ENCODE assay signal across 22 cellular contexts in the genomic region with DNA sequence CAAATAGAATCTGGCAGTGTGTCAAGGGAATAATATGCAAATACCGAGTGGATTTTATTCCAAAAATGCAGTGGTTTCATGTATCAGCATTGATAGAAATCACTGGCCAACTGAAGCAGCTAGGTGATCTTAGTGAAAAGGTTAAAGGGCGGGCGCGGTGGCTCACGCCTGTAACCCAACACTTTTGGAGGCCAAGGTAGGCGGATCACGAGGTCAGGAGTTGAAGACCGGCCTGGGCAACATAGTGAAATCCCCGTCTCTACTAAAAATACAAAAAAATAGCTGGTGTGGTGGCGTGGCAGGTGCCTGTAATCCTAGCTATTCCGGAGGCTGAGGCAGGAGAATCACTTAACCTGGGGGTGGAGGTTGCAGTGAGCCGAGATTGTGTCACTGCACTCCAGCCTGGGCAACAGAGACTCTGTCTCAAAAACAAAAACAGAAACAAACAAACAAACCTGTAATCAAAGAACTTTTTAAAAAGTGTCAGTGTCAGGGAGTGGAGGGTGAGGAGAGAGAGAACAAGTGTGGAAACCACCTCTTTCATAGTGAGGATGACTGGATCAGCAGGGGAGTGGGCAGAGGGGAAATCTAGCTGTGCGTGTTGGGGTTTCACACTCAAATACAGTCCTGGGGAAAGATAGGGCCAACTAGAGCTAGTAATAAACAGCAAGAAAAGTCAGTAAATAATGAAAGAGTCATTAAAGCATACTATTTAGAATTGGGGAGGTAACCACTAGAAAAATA. TPM values are rescaled to one million over a fixed set of nuclear protein-coding genes. Genes with fewer than 3 reads are reported as not detected.
DNase-seq lines count a peak whose midpoint lies in the region; TF ChIP-seq lines count a peak whose summit lies in the region.
"Had no signal": no experiment of that assay in that cellular context is flagged by ENCODE, and none has a peak within 500 bp of the region (broad histone marks: within the 10 kb centered on the region; RNA-seq: fewer than 3 reads in every experiment).

No MANE protein-coding gene starts in this region.

- H3K23ac ChIP-seq in trophoblast cell (ENCODE audit: low read length): no peak overlapping the region

- no peaks in the 10 kb centered on the region for H3K9me3 ChIP-seq in CD4-positive, alpha-beta memory T cell (ENCODE audit: control insufficient read depth in 1 of 2, low read length in 2 of 2)
- H3K9me3 ChIP-seq in HEK293 (ENCODE audit: control insufficient read depth, insufficient read depth, low read depth, low read length) (no peaks in the 10 kb centered on the region), trophoblast cell (ENCODE audit: insufficient read depth, low read depth, low read length) (no peaks in the 10 kb centered on the region)
- H3K9me3 ChIP-seq: HAP-1, MG63, upper lobe of right lung had no signal

- no peak overlapping the region for H2AK5ac ChIP-seq in trophoblast cell (ENCODE audit: low read length)

- no peak overlapping the region for H3K27ac ChIP-seq in CD4-positive, alpha-beta memory T cell (ENCODE audit: low read depth, low read length)
- H3K27ac ChIP-seq in HEK293 (ENCODE audit: extremely low read depth, low read depth, low read length): no peak overlapping the region
- peak overlapping the region; percentile 25 to 56 for H3K27ac ChIP-seq in coronary artery
- no peak overlapping the region for H3K27ac ChIP-seq in trophoblast cell (ENCODE audit: low read depth, low read length)
- H3K27ac ChIP-seq: SK-N-MC, upper lobe of right lung had no signal

- H3K36me3 Mint-ChIP-seq in CD4-positive, alpha-beta memory T cell: peaks cover 57 to 78% of the 10 kb centered on the region in 2 donors

- H3K4me3 Mint-ChIP-seq in CD4-positive, alpha-beta memory T cell: no peak overlapping the region
- H3K4me3 Mint-ChIP-seq: activated naive CD8-positive, alpha-beta T cell treated with anti-CD3 and anti-CD28 coated beads, Interleukin-2, amount 10 ng/mL, durations not matched to agents 7 days and 5 days; activated T-helper 1 cell treated with anti-CD3 and anti-CD28 coated beads, Interleukin-12 subunit alpha, Interleukin-12 subunit beta, Interleukin-2, Interleukin-4 antibody, amounts not matched to agents 30 ng/mL and 10 ng/mL and 1 ng/mL, durations not matched to agents 14 hours and 24 hours and 36 hours; naive thymus-derived CD8-positive, alpha-beta T cell had no signal

- no peak overlapping the region for H2BK12ac ChIP-seq in trophoblast cell (ENCODE audit: low read length)

- no peaks in the 10 kb centered on the region for H3K9me3 Mint-ChIP-seq in CD4-positive, alpha-beta memory T cell
- H3K9me3 Mint-ChIP-seq: activated naive CD8-positive, alpha-beta T cell treated with anti-CD3 and anti-CD28 coated beads, Interleukin-2, amount 10 ng/mL, durations not matched to agents 7 days and 5 days; activated T-helper 1 cell treated with anti-CD3 and anti-CD28 coated beads, Interleukin-12 subunit alpha, Interleukin-12 subunit beta, Interleukin-2, Interleukin-4 antibody, amounts not matched to agents 30 ng/mL and 10 ng/mL and 1 ng/mL, durations not matched to agents 14 hours and 24 hours and 36 hours; naive thymus-derived CD8-positive, alpha-beta T cell had no signal

- peaks cover 55% of the 10 kb centered on the region for H3K36me3 ChIP-seq in CD4-positive, alpha-beta memory T cell (ENCODE audit: insufficient read depth, low read length)
- peaks cover 32 to 76% of the 10 kb centered on the region in 2 experiments for H3K36me3 ChIP-seq in HEK293 (ENCODE audit: control insufficient read depth in 2 of 2, insufficient read depth in 1 of 2, low read length in 2 of 2)
- H3K36me3 ChIP-seq in trophoblast cell (ENCODE audit: control insufficient read depth in 1 of 2, insufficient read depth in 2 of 2, low read length in 2 of 2): peaks cover 20 to 22% of the 10 kb centered on the region in 2 experiments

- intact Hi-C loops in CD4-positive, alpha-beta memory T cell (cut with micrococcal nuclease): no loop called here

- H3K18ac ChIP-seq in trophoblast cell (ENCODE audit: low read length): no peak overlapping the region

- no peak overlapping the region for H3K4me3 ChIP-seq in CD4-positive, alpha-beta memory T cell (ENCODE audit: low read length in 2 of 2)
- H3K4me3 ChIP-seq in HEK293 (ENCODE audit: low read depth, low read length) (no peak overlapping the region), coronary artery (no peak overlapping the region), trophoblast cell (ENCODE audit: low read depth, low read length) (no peak overlapping the region)
- H3K4me3 ChIP-seq: HAP-1, MG63, SK-N-MC, upper lobe of right lung had no signal

- H3K27me3 Mint-ChIP-seq in CD4-positive, alpha-beta memory T cell: no peaks in the 10 kb centered on the region
- H3K27me3 Mint-ChIP-seq: activated naive CD8-positive, alpha-beta T cell treated with anti-CD3 and anti-CD28 coated beads, Interleukin-2, amount 10 ng/mL, durations not matched to agents 7 days and 5 days; naive thymus-derived CD8-positive, alpha-beta T cell had no signal

- no peaks in the 10 kb centered on the region for H3K4me1 ChIP-seq in CD4-positive, alpha-beta memory T cell (ENCODE audit: insufficient read depth, low read length)
- H3K4me1 ChIP-seq in HEK293 (ENCODE audit: control insufficient read depth, insufficient read depth, low read length) (no peaks in the 10 kb centered on the region), trophoblast cell (ENCODE audit: control insufficient read depth in 1 of 2, insufficient read depth in 2 of 2, low read length in 2 of 2) (peaks cover 0 to 4% of the 10 kb centered on the region in 2 experiments)
- H3K4me1 ChIP-seq: upper lobe of right lung had no signal

- H3K27me3 ChIP-seq in CD4-positive, alpha-beta memory T cell (ENCODE audit: insufficient read depth, low read length): no peaks in the 10 kb centered on the region
- no peaks in the 10 kb centered on the region for H3K27me3 ChIP-seq in trophoblast cell (ENCODE audit: insufficient read depth, low read length)
- H3K27me3 ChIP-seq: MG63, upper lobe of right lung had no signal

- no peak overlapping the region for H3K9ac ChIP-seq in trophoblast cell (ENCODE audit: low read length)

- TF ChIP-seq CTCF in HEK293 (tag by site-specific recombination; IDR thresholded peaks at IDR 0.05) (no peak), coronary artery (IDR thresholded peaks at IDR 0.05) (no peak)

- H3K4me1 Mint-ChIP-seq in CD4-positive, alpha-beta memory T cell: peaks cover 0 to 2% (median 0%) of the 10 kb centered on the region in 4 donors

- POLR2A ChIA-PET in CD4-positive, alpha-beta memory T cell (lab: Charles Lee; ENCODE audit: partially characterized antibody): no interaction called here
- POLR2A ChIA-PET in HEK293 (lab: Yijun Ruan, JAX): no interaction called here

- H3K79me2 ChIP-seq in trophoblast cell (ENCODE audit: control insufficient read depth, insufficient read depth, low read length, poor library complexity): no peaks in the 10 kb centered on the region

- no peak overlapping the region for H4K91ac ChIP-seq in trophoblast cell (ENCODE audit: low read depth, low read length)

- no CpG with 5 or more reads among the region's 13 CpGs for WGBS in trophoblast cell (ENCODE audit: extremely low coverage, insufficient coverage, insufficient read length)

- H4K8ac ChIP-seq in trophoblast cell (ENCODE audit: low read depth, low read length): no peak overlapping the region

- no peak overlapping the region for H2AFZ ChIP-seq in trophoblast cell (ENCODE audit: insufficient read depth, low read length, poor library complexity)

- CTCF ChIA-PET in CD4-positive, alpha-beta memory T cell (lab: Charles Lee; ENCODE audit: partially characterized antibody): interaction anchor here (0.7 to 1.8 kb wide), 3 partner anchors 9 to 83 kb away, joined by 4 read pairs; partner anchors contain the start of gene CDS2
- CTCF ChIA-PET in HEK293 (lab: Yijun Ruan, JAX): interaction anchor here (0.6 to 2.7 kb wide), 7 partner anchors 9 to 593 kb away, joined by 3 to 20 read pairs (median 3); partner anchors contain the start of gene CDS2

- H4K12ac ChIP-seq in trophoblast cell (ENCODE audit: low read depth, low read length): no peak overlapping the region

- H2BK5ac ChIP-seq in trophoblast cell (ENCODE audit: low read depth, low read length, poor library complexity): no peak overlapping the region

- H2BK120ac ChIP-seq in trophoblast cell (ENCODE audit: insufficient read depth, low read length, poor library complexity): no peak overlapping the region

- H3K14ac ChIP-seq in trophoblast cell (ENCODE audit: low read length): no peak overlapping the region

- no peak overlapping the region for H3K4me2 ChIP-seq in trophoblast cell (ENCODE audit: low read length)

- no peaks in the 10 kb centered on the region for H3K79me1 ChIP-seq in trophoblast cell (ENCODE audit: low read length)

- no peak for DNase-seq in CD4-positive, alpha-beta memory T cell
- DNase-seq in coronary artery (ENCODE audit: low spot score): no peak
- peak; percentile 35 to 63 for DNase-seq in trophoblast cell
- no peak for DNase-seq in NCI-H187 treated with DMSO at 0.1 percent for 48 hours (lab: John Stamatoyannopoulos, UW)
- DNase-seq in HUDEP-2 (lab: John Stamatoyannopoulos, UW; ENCODE audit: unreplicated experiment in 76 of 76): no peak
- DNase-seq in DMS114 treated with DMSO at 0.1 percent for 48 hours (lab: John Stamatoyannopoulos, UW; ENCODE audit: unreplicated experiment): no peak
- DNase-seq: activated naive CD8-positive, alpha-beta T cell treated with anti-CD3 and anti-CD28 coated beads, Interleukin-2, amount 10 ng/mL, durations not matched to agents 7 days and 5 days; C1 segment of cervical spinal cord; KBM-7; MG63; midbrain; naive thymus-derived CD8-positive, alpha-beta T cell; NCI-H2081; NCI-H446; small intestine; stimulated activated CD8-positive, alpha-beta memory T cell treated with anti-CD3 and anti-CD28 coated beads, Interleukin-4, amount 100 ng/mL, for 48 hours; T-helper 2 cell; upper lobe of right lung had no signal

- H3K27ac Mint-ChIP-seq in CD4-positive, alpha-beta memory T cell: peak overlapping the region in 5 of 7 donors; percentile 53 to 84 (median 71)
- H3K27ac Mint-ChIP-seq: activated naive CD8-positive, alpha-beta T cell treated with anti-CD3 and anti-CD28 coated beads, Interleukin-2, amount 10 ng/mL, durations not matched to agents 7 days and 5 days had no signal

- H3K4ac ChIP-seq in trophoblast cell (ENCODE audit: low read depth, low read length): no peak overlapping the region

TF ChIP-seq in HEK293, 187 proteins besides CTCF, POLR2A, EP300 and RAD21:
- TF ChIP-seq ZNF121 (tag by site-specific recombination; IDR thresholded peaks at IDR 0.05) (no peak), KLF9 (tag by site-specific recombination; IDR thresholded peaks at IDR 0.05; ENCODE audit: low read depth) (no peak), ZNF138 (tag by site-specific recombination; IDR thresholded peaks at IDR 0.05; ENCODE audit: borderline replicate concordance) (no peak), ZBTB8A (tag by site-specific recombination; IDR thresholded peaks at IDR 0.05) (no peak), ZNF777 (tag by site-specific recombination; IDR thresholded peaks at IDR 0.05; ENCODE audit: borderline replicate concordance) (no peak), EGR2 (tag by site-specific recombination; IDR thresholded peaks at IDR 0.05; ENCODE audit: low read depth) (peak; percentile 42; the same call in 1 of the 2 replicates)

RNA-seq across cellular contexts. Expression of gene CDS2, which starts 57.1 kb away (rescaled TPM):
- total RNA-seq in CD4-positive, alpha-beta memory T cell: 10 to 100 TPM; 59.4 to 59.8 TPM
- 10 to 100 TPM; 53.7 to 57.0 TPM for polyA plus RNA-seq in CD4-positive, alpha-beta memory T cell
- 25.0 and 25.8 TPM in 2 replicates for polyA plus RNA-seq in trophoblast cell (2013)

Comparison
In these comparisons a context has a peak if more than half of its experiments do, and no peak if none do; other contexts are left out.
1. DNase-seq: peak in trophoblast cell (2 of 2); none in CD4-positive, alpha-beta memory T cell (0 of 5), coronary artery (single experiment), NCI-H187 treated with DMSO at 0.1 percent for 48 hours (single experiment), HUDEP-2 (0 of 76) and DMS114 treated with DMSO at 0.1 percent for 48 hours (single experiment).
2. H3K27ac ChIP-seq: peak in coronary artery (2 of 2); none in CD4-positive, alpha-beta memory T cell (single experiment), HEK293 (single experiment) and trophoblast cell (single experiment).